Comparison of ENCODE assay signal across 1 cellular context in the genomic region with DNA sequence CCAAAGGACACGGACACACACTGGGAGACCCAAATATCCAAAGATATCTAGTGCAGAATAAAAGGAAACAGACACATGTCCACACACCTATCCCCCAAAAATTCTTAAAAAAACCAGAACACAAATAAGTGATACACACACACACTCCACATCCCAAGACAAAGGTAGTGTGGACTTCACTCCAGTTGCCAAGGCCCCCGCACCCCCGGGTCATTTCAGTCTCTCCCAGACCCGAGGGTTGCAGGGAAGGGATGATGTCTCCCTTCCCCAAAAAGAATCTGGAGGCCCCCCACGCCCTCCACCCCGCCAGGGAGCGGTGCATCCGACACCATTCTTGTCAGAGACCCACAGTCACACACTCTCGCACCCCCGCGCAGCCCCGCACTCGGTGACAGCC.
TF ChIP-seq lines count a peak whose summit lies in the region.

No MANE protein-coding gene starts in this region.

TF ChIP-seq in endothelial cell of umbilical vein, 7 proteins besides CTCF, POLR2A, EP300 and RAD21 (continued from another document):
- TF ChIP-seq MYC (IDR thresholded peaks at IDR 0.05; ENCODE audit: low read depth, low read length), result no peak
- no peak for TF ChIP-seq FOS (IDR thresholded peaks at IDR 0.05; ENCODE audit: borderline replicate concordance, insufficient read depth, low read length)
- TF ChIP-seq JUN (IDR thresholded peaks at IDR 0.05; ENCODE audit: borderline replicate concordance, insufficient read depth, insufficient read length, low read depth), result no peak
- TF ChIP-seq POLR2AphosphoS5 (IDR thresholded peaks at IDR 0.05; ENCODE audit: insufficient read depth, low read depth, low read length), result no peak
- TF ChIP-seq MAX (IDR thresholded peaks at IDR 0.05; ENCODE audit: insufficient read depth, insufficient read length), result no peak
